ENCODE assay signal across 16 cellular contexts in the genomic region with DNA sequence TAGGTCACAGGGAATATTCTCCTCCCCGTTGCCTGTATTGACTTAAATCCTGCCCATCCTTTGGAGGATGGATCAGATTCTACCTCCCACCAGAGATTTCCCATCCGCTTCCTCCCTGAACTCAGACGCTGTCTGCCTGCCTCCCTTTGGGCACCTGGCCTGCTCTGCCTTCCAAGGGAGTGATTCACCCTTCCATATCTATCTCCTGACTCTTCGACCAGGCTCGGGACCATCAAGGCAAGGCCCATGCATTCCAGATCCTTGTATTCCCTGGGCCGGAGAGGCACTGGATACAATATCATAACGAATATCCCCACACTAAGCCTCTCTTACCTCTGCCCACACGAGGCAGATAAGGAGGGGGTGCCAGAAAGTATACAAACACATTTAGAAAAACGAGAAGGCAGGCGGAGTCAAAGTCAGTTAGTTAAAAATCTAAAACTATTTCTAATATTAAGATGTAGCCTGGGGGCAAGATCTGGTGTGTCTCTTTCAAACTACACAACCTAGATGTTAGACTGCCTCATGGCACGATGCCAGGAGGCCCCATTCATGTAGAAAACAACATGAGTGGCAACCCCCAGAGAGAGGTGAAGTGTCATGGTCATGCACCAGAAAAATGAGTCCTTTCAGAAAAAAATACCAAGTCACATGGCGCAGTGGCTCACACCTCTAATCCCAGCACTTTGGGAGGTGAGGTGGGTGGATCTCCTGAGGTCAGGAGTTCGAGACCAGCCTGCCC. TPM values are rescaled to one million over a fixed set of nuclear protein-coding genes. Genes with fewer than 3 reads are reported as not detected.
DNase-seq lines count a peak whose midpoint lies in the region; ATAC-seq and TF ChIP-seq lines count a peak whose summit lies in the region.
"Had no signal": no experiment of that assay in that cellular context is flagged by ENCODE, and none has a peak within 500 bp of the region (broad histone marks: within the 10 kb centered on the region; RNA-seq: fewer than 3 reads in every experiment).

No MANE protein-coding gene starts in this region.

- H3K4me1 ChIP-seq in heart right ventricle (peaks cover 15 to 94% (median 91%) of the 10 kb centered on the region in 9 donors), trophoblast cell (ENCODE audit: control insufficient read depth in 1 of 2, insufficient read depth in 2 of 2, low read length in 2 of 2) (peaks cover 0 to 1% of the 10 kb centered on the region in 2 experiments)

- no peak overlapping the region for H2BK5ac ChIP-seq in trophoblast cell (ENCODE audit: low read depth, low read length, poor library complexity)

- WGBS in heart right ventricle, 2 donors: 67 to 70% methylated on average over 13 of the region's 13 CpGs
- WGBS in trophoblast cell (ENCODE audit: extremely low coverage, insufficient coverage, insufficient read length): no CpG with 5 or more reads among the region's 13 CpGs

- no peak overlapping the region for H3K9ac ChIP-seq in trophoblast cell (ENCODE audit: low read length)

- H3K36me3 ChIP-seq in heart right ventricle (peaks cover 0 to 87% (median 60%) of the 10 kb centered on the region in 9 donors), trophoblast cell (ENCODE audit: control insufficient read depth in 1 of 2, insufficient read depth in 2 of 2, low read length in 2 of 2) (peaks cover 12 to 28% of the 10 kb centered on the region in 2 experiments)

- H2BK120ac ChIP-seq in trophoblast cell (ENCODE audit: insufficient read depth, low read length, poor library complexity): no peak overlapping the region

- intact Hi-C loops in heart right ventricle (cut with DNase I): loop anchor here in 1 of 10 donors (5.0 kb wide), 1 partner anchor 246 kb away; no protein-coding TSS in a partner anchor
- intact Hi-C loops in cardiac septum (cut with DNase I): no loop called here

- TF ChIP-seq CTCF in heart right ventricle (IDR thresholded peaks at IDR 0.05) (no peak), fibroblast of pulmonary artery (IDR thresholded peaks at IDR 0.05; ENCODE audit: low read length, missing control alignments) (no peak)

- no peak overlapping the region for H3K23ac ChIP-seq in trophoblast cell (ENCODE audit: low read length)

- peaks cover 3% of the 10 kb centered on the region for H3K79me2 ChIP-seq in trophoblast cell (ENCODE audit: control insufficient read depth, insufficient read depth, low read length, poor library complexity)

- no peaks in the 10 kb centered on the region for H3K9me3 Mint-ChIP-seq in activated CD8-positive, alpha-beta memory T cell treated with anti-CD3 and anti-CD28 coated beads, Interleukin-2, amount 10 ng/mL, durations not matched to agents 7 days and 5 days (ENCODE audit: low read depth)
- H3K9me3 Mint-ChIP-seq: activated CD4-positive, alpha-beta T cell treated with anti-CD3 and anti-CD28 coated beads, Interleukin-2, amount 10 ng/mL, durations not matched to agents 7 days and 5 days; activated T-helper 1 cell treated with anti-CD3 and anti-CD28 coated beads, Interleukin-12 subunit alpha, Interleukin-12 subunit beta, Interleukin-2, Interleukin-4 antibody, amounts not matched to agents 30 ng/mL and 10 ng/mL and 1 ng/mL, durations not matched to agents 14 hours and 24 hours and 36 hours; dendritic cell treated with granulocyte-macrophage colony-stimulating factor and Interleukin-4, amounts not matched to agents 40 ng/mL and 50 ng/mL, for 4 days had no signal

- H4K8ac ChIP-seq in trophoblast cell (ENCODE audit: low read depth, low read length): no peak overlapping the region

- peak in 1 of 8 donors; percentile 7 for ATAC-seq in heart right ventricle
- no peak for ATAC-seq in activated CD8-positive, alpha-beta memory T cell treated with anti-CD3 and anti-CD28 coated beads, Interleukin-2, amount 10 ng/mL, durations not matched to agents 7 days and 5 days

- H3K4me3 Mint-ChIP-seq in activated CD8-positive, alpha-beta memory T cell treated with anti-CD3 and anti-CD28 coated beads, Interleukin-2, amount 10 ng/mL, durations not matched to agents 7 days and 5 days: no peak overlapping the region
- H3K4me3 Mint-ChIP-seq: activated CD4-positive, alpha-beta T cell treated with anti-CD3 and anti-CD28 coated beads, Interleukin-2, amount 10 ng/mL, durations not matched to agents 7 days and 5 days; activated T-helper 1 cell treated with anti-CD3 and anti-CD28 coated beads, Interleukin-12 subunit alpha, Interleukin-12 subunit beta, Interleukin-2, Interleukin-4 antibody, amounts not matched to agents 30 ng/mL and 10 ng/mL and 1 ng/mL, durations not matched to agents 14 hours and 24 hours and 36 hours; dendritic cell treated with granulocyte-macrophage colony-stimulating factor and Interleukin-4, amounts not matched to agents 40 ng/mL and 50 ng/mL, for 4 days had no signal

- H3K14ac ChIP-seq in trophoblast cell (ENCODE audit: low read length): no peak overlapping the region

- H3K4me3 ChIP-seq in heart right ventricle (peak overlapping the region in 3 of 10 donors; percentile 5 to 44 (median 39)), fibroblast of pulmonary artery (replicated peaks; ENCODE audit: low read depth, low read length) (no peak overlapping the region), trophoblast cell (ENCODE audit: low read depth, low read length) (no peak overlapping the region)

- no peak overlapping the region for H2AFZ ChIP-seq in trophoblast cell (ENCODE audit: insufficient read depth, low read length, poor library complexity)

- H3K79me1 ChIP-seq in trophoblast cell (ENCODE audit: low read length): peaks cover 4% of the 10 kb centered on the region

- peak overlapping the region in 6 of 10 donors; percentile 26 to 99 (median 44) for H3K27ac ChIP-seq in heart right ventricle
- H3K27ac ChIP-seq in trophoblast cell (ENCODE audit: low read depth, low read length): no peak overlapping the region

- DNase-seq in heart right ventricle (no peak), cardiac septum (ENCODE audit: low spot score) (no peak), fibroblast of pulmonary artery (ENCODE audit: low read depth) (peak; percentile 46), trophoblast cell (peak; percentile 67 to 72), OCI-M1 (lab: John Stamatoyannopoulos, UW) (no peak), GDM1 (lab: John Stamatoyannopoulos, UW) (no peak), SW480 (ENCODE audit: low spot score) (no peak)
- no peak for DNase-seq in activated CD8-positive, alpha-beta memory T cell treated with anti-CD3 and anti-CD28 coated beads, Interleukin-2, amount 10 ng/mL, durations not matched to agents 7 days and 5 days
- DNase-seq: activated CD4-positive, alpha-beta T cell treated with anti-CD3 and anti-CD28 coated beads, Interleukin-2, amount 10 ng/mL, durations not matched to agents 7 days and 5 days; H7; Kasumi-1; NCI-H1694 treated with DMSO at 0.1 percent for 48 hours; NCI-H526 treated with DMSO at 0.1 percent for 48 hours; posterior cingulate gyrus had no signal

- H3K18ac ChIP-seq in trophoblast cell (ENCODE audit: low read length): no peak overlapping the region

- no peak overlapping the region for H2AK5ac ChIP-seq in trophoblast cell (ENCODE audit: low read length)

- no peak overlapping the region for H2BK12ac ChIP-seq in trophoblast cell (ENCODE audit: low read length)

- CTCF ChIA-PET in activated CD8-positive, alpha-beta memory T cell treated with anti-CD3 and anti-CD28 coated beads, Interleukin-2, amount 10 ng/mL, durations not matched to agents 7 days and 5 days (lab: Charles Lee): interaction anchor here (1.5 to 3.6 kb wide), 2 partner anchors 9 to 246 kb away, joined by 9 to 29 read pairs; no protein-coding TSS in a partner anchor

- H4K12ac ChIP-seq in trophoblast cell (ENCODE audit: low read depth, low read length): no peak overlapping the region

- no peaks in the 10 kb centered on the region for H3K36me3 Mint-ChIP-seq in activated CD8-positive, alpha-beta memory T cell treated with anti-CD3 and anti-CD28 coated beads, Interleukin-2, amount 10 ng/mL, durations not matched to agents 7 days and 5 days

- H3K4ac ChIP-seq in trophoblast cell (ENCODE audit: low read depth, low read length): no peak overlapping the region

- H3K27me3 Mint-ChIP-seq in activated CD8-positive, alpha-beta memory T cell treated with anti-CD3 and anti-CD28 coated beads, Interleukin-2, amount 10 ng/mL, durations not matched to agents 7 days and 5 days: peaks cover 58% of the 10 kb centered on the region

- no peaks in the 10 kb centered on the region for H3K9me3 ChIP-seq in heart right ventricle
- H3K9me3 ChIP-seq in trophoblast cell (ENCODE audit: insufficient read depth, low read depth, low read length): no peaks in the 10 kb centered on the region

- H3K27me3 ChIP-seq in heart right ventricle (peaks cover 0 to under 1% (median 0%) of the 10 kb centered on the region in 7 donors), trophoblast cell (ENCODE audit: insufficient read depth, low read length) (no peaks in the 10 kb centered on the region)

- H3K4me2 ChIP-seq in trophoblast cell (ENCODE audit: low read length): no peak overlapping the region

- H3K4me1 Mint-ChIP-seq in activated CD8-positive, alpha-beta memory T cell treated with anti-CD3 and anti-CD28 coated beads, Interleukin-2, amount 10 ng/mL, durations not matched to agents 7 days and 5 days: peaks cover 14% of the 10 kb centered on the region

- H4K91ac ChIP-seq in trophoblast cell (ENCODE audit: low read depth, low read length): no peak overlapping the region

- H3K27ac Mint-ChIP-seq in activated CD8-positive, alpha-beta memory T cell treated with anti-CD3 and anti-CD28 coated beads, Interleukin-2, amount 10 ng/mL, durations not matched to agents 7 days and 5 days: no peak overlapping the region
- H3K27ac Mint-ChIP-seq: activated CD4-positive, alpha-beta T cell treated with anti-CD3 and anti-CD28 coated beads, Interleukin-2, amount 10 ng/mL, durations not matched to agents 7 days and 5 days; activated T-helper 1 cell treated with anti-CD3 and anti-CD28 coated beads, Interleukin-12 subunit alpha, Interleukin-12 subunit beta, Interleukin-2, Interleukin-4 antibody, amounts not matched to agents 30 ng/mL and 10 ng/mL and 1 ng/mL, durations not matched to agents 14 hours and 24 hours and 36 hours; dendritic cell treated with granulocyte-macrophage colony-stimulating factor and Interleukin-4, amounts not matched to agents 40 ng/mL and 50 ng/mL, for 4 days had no signal

RNA-seq across cellular contexts. Expression of a gene that starts 9.2 kb away (rescaled TPM):
- total RNA-seq in heart right ventricle: 100 to 1,000 TPM in 9 of 10 donors, 10 to 100 TPM in 1; 99.1 to 241 (median 158) TPM
- polyA plus RNA-seq in heart right ventricle: 100 to 1,000 TPM in 1 of 2 donors, 10 to 100 TPM in 1; 62.0 to 178 TPM
- total RNA-seq in cardiac septum: 91.8 TPM
- polyA plus RNA-seq in trophoblast cell (2013): 66.8 and 70.1 TPM in 2 replicates
- total RNA-seq in activated CD8-positive, alpha-beta memory T cell treated with anti-CD3 and anti-CD28 coated beads, Interleukin-2, amount 10 ng/mL, durations not matched to agents 7 days and 5 days: not detected
- total RNA-seq: activated CD4-positive, alpha-beta T cell treated with anti-CD3 and anti-CD28 coated beads, Interleukin-2, amount 10 ng/mL, durations not matched to agents 7 days and 5 days had no signal

Comparison
In these comparisons a context has a peak if more than half of its experiments do, and no peak if none do; other contexts are left out.
1. DNase-seq: peak in fibroblast of pulmonary artery (single experiment) and trophoblast cell (2 of 2); none in heart right ventricle (0 of 2), cardiac septum (single experiment), OCI-M1 (single experiment), GDM1 (single experiment), SW480 (single experiment) and activated CD8-positive, alpha-beta memory T cell treated with anti-CD3 and anti-CD28 coated beads, Interleukin-2, amount 10 ng/mL, durations not matched to agents 7 days and 5 days (single experiment).
2. RNA of a gene that starts 9.2 kb away (total RNA-seq): 99.1 to 241 TPM in heart right ventricle and 91.8 TPM in cardiac septum (single experiment); not detected in activated CD8-positive, alpha-beta memory T cell treated with anti-CD3 and anti-CD28 coated beads, Interleukin-2, amount 10 ng/mL, durations not matched to agents 7 days and 5 days; every median in the first group is over 10 times any median in the second.